8 cellular contexts compared by ENCODE assay signal in the genomic region with DNA sequence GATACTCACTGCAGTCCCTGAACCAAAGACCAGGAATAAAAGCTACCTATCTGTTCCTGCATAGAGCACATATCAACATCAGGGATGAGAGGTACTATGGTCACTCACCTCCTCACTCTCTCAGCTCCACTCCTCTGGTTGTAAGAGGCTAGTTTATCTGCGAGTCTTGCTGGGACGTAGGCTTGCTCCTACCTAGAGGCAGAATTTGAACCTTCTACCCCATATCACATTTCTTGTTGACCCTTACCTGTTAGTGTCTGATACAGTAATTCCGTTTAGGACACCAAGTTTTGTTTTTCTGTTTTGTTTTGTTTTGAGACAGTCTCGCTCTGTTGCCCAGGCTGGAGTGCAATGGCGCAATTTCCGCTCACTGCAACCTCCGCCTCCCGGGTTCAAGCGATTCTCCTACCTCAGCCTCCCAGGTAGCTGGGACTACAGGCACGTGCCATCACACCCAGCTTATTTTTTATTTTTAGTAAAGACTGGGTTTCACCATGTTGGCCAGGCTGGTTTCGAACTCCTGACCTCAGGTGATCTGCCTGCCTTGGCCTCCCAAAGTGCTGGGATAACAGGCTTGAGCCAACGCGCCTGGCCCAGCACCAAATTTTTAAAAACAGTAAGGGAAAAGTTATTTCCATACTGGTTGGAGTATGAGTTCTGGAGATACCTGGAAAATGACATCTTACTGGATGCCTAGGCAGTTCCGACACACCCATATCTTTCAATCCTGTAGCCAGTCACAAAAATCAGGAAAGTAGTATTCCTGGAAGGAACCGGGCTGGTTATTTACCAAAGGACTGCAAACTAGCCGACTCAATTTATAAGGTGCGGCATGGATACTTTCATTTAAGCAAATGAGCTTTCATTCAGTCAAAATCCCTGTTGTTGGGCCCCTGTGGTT. TPM values are rescaled to one million over a fixed set of nuclear protein-coding genes. Genes with fewer than 3 reads are reported as not detected.
A peak's percentile ranks its signal among the peaks of the same experiment; 100 is the strongest.
DNase-seq lines count a peak whose midpoint lies in the region; ATAC-seq, FAIRE-seq and TF ChIP-seq lines count a peak whose summit lies in the region.

No MANE protein-coding gene starts in this region.

- intact Hi-C loops in adrenal gland (cut with DNase I) (no loop called here), HepG2 (cut with micrococcal nuclease; ENCODE audit: unreplicated experiment) (no loop called here)

- H3K4me1 ChIP-seq in adrenal gland (replicated peaks in 1 of 2) (peaks cover 7 to 22% of the 10 kb centered on the region in 2 donors), HepG2 (ENCODE audit: insufficient read depth, low read length) (peaks cover 9% of the 10 kb centered on the region; the same call in 1 of the 2 replicates), thoracic aorta (ENCODE audit: control insufficient read depth in 1 of 2, low read depth in 2 of 2) (peaks cover 0 to 3% of the 10 kb centered on the region in 2 donors)

- H3K79me2 ChIP-seq in HepG2 (ENCODE audit: insufficient read depth, low read length) = no peaks in the 10 kb centered on the region

- H3K9me3 ChIP-seq in adrenal gland (replicated peaks in 1 of 3) (no peaks in the 10 kb centered on the region), HepG2 (ENCODE audit: low read length) (no peaks in the 10 kb centered on the region), thoracic aorta (no peaks in the 10 kb centered on the region)

- H3K27ac ChIP-seq in adrenal gland = peak overlapping the region; percentile 76 to 95 (median 91)
- H3K27ac ChIP-seq in HepG2 (ENCODE audit: extremely low read length, insufficient read depth, low read length) = no peak overlapping the region
- peak overlapping the region; percentile 51 to 54 for H3K27ac ChIP-seq in thoracic aorta

- peak; percentile 44 for DNase-seq in activated CD8-positive, alpha-beta memory T cell treated with anti-CD3 and anti-CD28 coated beads, Interleukin-2, amount 10 ng/mL, durations not matched to agents 7 days and 5 days
- no peak for DNase-seq in activated CD8-positive, alpha-beta memory T cell treated with anti-CD3 and anti-CD28 coated beads for 24 hours
- DNase-seq in adrenal gland (no peak), HepG2 (ENCODE audit: low spot score) (no peak), thoracic aorta (ENCODE audit: low spot score) (no peak)

- in situ Hi-C loops in HepG2 (cut with HindIII; ENCODE audit: extremely low pct_ligation_motif_present, low pct_unique_long_range_greater_than_20kb) = no loop called here

- no peak for FAIRE-seq in HepG2 (lab: Jason Lieb, UNC)

- peak overlapping the region; percentile 99 for H3K27ac Mint-ChIP-seq in activated CD8-positive, alpha-beta memory T cell treated with anti-CD3 and anti-CD28 coated beads, Interleukin-2, amount 10 ng/mL, durations not matched to agents 7 days and 5 days

- no peaks in the 10 kb centered on the region for H4K20me1 ChIP-seq in HepG2 (ENCODE audit: insufficient read depth, low read length)

- no peak overlapping the region for H3K9ac ChIP-seq in HepG2 (ENCODE audit: insufficient read depth, low read depth, low read length)

- ATAC-seq in activated CD8-positive, alpha-beta memory T cell treated with anti-CD3 and anti-CD28 coated beads, Interleukin-2, amount 10 ng/mL, durations not matched to agents 7 days and 5 days = no peak
- ATAC-seq in HepG2 (no peak; the same call in 2 of the 3 replicates), thoracic aorta (ENCODE audit: insufficient number of reproducible peaks, low FRiP score, low read depth) (no peak), GM18868 (IDR thresholded peaks at IDR 0.05; ENCODE audit: unreplicated experiment) (no peak), GM21526 (IDR thresholded peaks at IDR 0.05; ENCODE audit: low FRiP score, unreplicated experiment) (no peak), GM19395 (IDR thresholded peaks at IDR 0.05; ENCODE audit: unreplicated experiment) (no peak)

- WGBS in adrenal gland, 4 donors = 54 to 60% (median 58%) methylated on average over 16 to 17 of the region's 17 CpGs
- WGBS in HepG2 (ENCODE audit: low lambda C conversion rate) = 73% methylated on average over 17 of the region's 17 CpGs

- TF ChIP-seq CTCF in adrenal gland (IDR thresholded peaks at IDR 0.05) = no peak
- TF ChIP-seq CTCF in HepG2 (CRISPR knock-in tag; IDR thresholded peaks at IDR 0.05) = no peak
- no peak for TF ChIP-seq CTCF in thoracic aorta (IDR thresholded peaks at IDR 0.05)

- no peak for TF ChIP-seq RAD21 in HepG2 (CRISPR knock-in tag; IDR thresholded peaks at IDR 0.05)

- peak overlapping the region in 3 of 4 donors; percentile 51 to 73 (median 72) for H3K4me3 ChIP-seq in adrenal gland
- H3K4me3 ChIP-seq in HepG2 (replicated peaks in 1 of 3; ENCODE audit: insufficient read depth in 1 of 3, low read depth in 2 of 3, low read length in 3 of 3) = peak overlapping the region; percentile 43 to 74 (median 58); a peak in 5 of 6 replicates
- peak overlapping the region; percentile 87 for H3K4me3 ChIP-seq in thoracic aorta

- no peaks in the 10 kb centered on the region for H3K36me3 ChIP-seq in adrenal gland (replicated peaks in 1 of 2)
- H3K36me3 ChIP-seq in HepG2 (replicated peaks in 1 of 2; ENCODE audit: control insufficient read depth in 1 of 2, insufficient read depth in 2 of 2, low read length in 2 of 2) = no peaks in the 10 kb centered on the region
- H3K36me3 ChIP-seq in thoracic aorta = no peaks in the 10 kb centered on the region

- peaks cover 36% of the 10 kb centered on the region for H3K36me3 Mint-ChIP-seq in activated CD8-positive, alpha-beta memory T cell treated with anti-CD3 and anti-CD28 coated beads, Interleukin-2, amount 10 ng/mL, durations not matched to agents 7 days and 5 days

- H2AFZ ChIP-seq in HepG2 (ENCODE audit: low read length) = no peak overlapping the region

- TF ChIP-seq POLR2A in adrenal gland (IDR thresholded peaks at IDR 0.05) (no peak), HepG2 (IDR thresholded peaks at IDR 0.05; ENCODE audit: insufficient read depth in 1 of 2, low read depth in 2 of 2, low read length in 2 of 2) (no peak)

- no TSS peak for BruUV-seq in HepG2 (replicated peaks; lab: Mats Ljungman, UMichigan)

- CTCF ChIA-PET in activated CD8-positive, alpha-beta memory T cell treated with anti-CD3 and anti-CD28 coated beads, Interleukin-2, amount 10 ng/mL, durations not matched to agents 7 days and 5 days (lab: Charles Lee) = interaction anchor here (0.8 to 3.2 kb wide), 9 partner anchors 20 to 105 kb away, joined by 3 to 15 read pairs (median 6); a partner anchor contains a TSS
- CTCF ChIA-PET in HepG2 (lab: Yijun Ruan, JAX; ENCODE audit: low intra/inter-chr PET ratio, low total read pairs) = no interaction called here

- TF ChIP-seq EP300 in HepG2 (IDR thresholded peaks at IDR 0.05; ENCODE audit: low read depth in 2 of 2, low read length in 2 of 2) (no peak), HepG2 (CRISPR knock-in tag; IDR thresholded peaks at IDR 0.05; ENCODE audit: borderline replicate concordance) (no peak)

- H3K27me3 ChIP-seq in adrenal gland (no peaks in the 10 kb centered on the region), HepG2 (ENCODE audit: control insufficient read depth in 1 of 2, insufficient read depth in 2 of 2, low read length in 2 of 2) (peaks cover 2 to 26% of the 10 kb centered on the region in 2 experiments), thoracic aorta (replicated peaks; ENCODE audit: insufficient read depth) (no peaks in the 10 kb centered on the region)

- no peaks in the 10 kb centered on the region for H3K9me3 Mint-ChIP-seq in activated CD8-positive, alpha-beta memory T cell treated with anti-CD3 and anti-CD28 coated beads, Interleukin-2, amount 10 ng/mL, durations not matched to agents 7 days and 5 days (ENCODE audit: low read depth)

- H3K4me3 Mint-ChIP-seq in activated CD8-positive, alpha-beta memory T cell treated with anti-CD3 and anti-CD28 coated beads, Interleukin-2, amount 10 ng/mL, durations not matched to agents 7 days and 5 days = peak overlapping the region; percentile 97

- H3K4me1 Mint-ChIP-seq in activated CD8-positive, alpha-beta memory T cell treated with anti-CD3 and anti-CD28 coated beads, Interleukin-2, amount 10 ng/mL, durations not matched to agents 7 days and 5 days = peaks cover 52% of the 10 kb centered on the region

- H3K27me3 Mint-ChIP-seq in activated CD8-positive, alpha-beta memory T cell treated with anti-CD3 and anti-CD28 coated beads, Interleukin-2, amount 10 ng/mL, durations not matched to agents 7 days and 5 days = no peaks in the 10 kb centered on the region

- POLR2A ChIA-PET in HepG2 (lab: Yijun Ruan, JAX) = interaction anchor here (0.6 kb wide), 1 partner anchor 33 kb away, joined by 3 read pairs; no protein-coding TSS in a partner anchor

- H3K4me2 ChIP-seq in HepG2 (ENCODE audit: low read depth, low read length) = peak overlapping the region; percentile 88

RNA-seq across cellular contexts. Expression of a gene that starts 0.8 kb away (rescaled TPM):
- total RNA-seq in activated CD8-positive, alpha-beta memory T cell treated with anti-CD3 and anti-CD28 coated beads, Interleukin-2, amount 10 ng/mL, durations not matched to agents 7 days and 5 days = 100 to 1,000 TPM in 1 of 2 experiments, 10 to 100 TPM in 1; 71.3 to 150 TPM
- total RNA-seq in adrenal gland (10 to 100 TPM in 6 of 8 donors, 1 to 10 TPM in 2; 7.1 to 36.3 (median 12.0) TPM), HepG2 (2016; rRNA removed; fragmentation: Illumina TruSeq; extraction: Trizol) (not detected in 2 replicates), thoracic aorta (1 to 10 TPM; 4.0 to 7.9 TPM)
- polyA plus RNA-seq in adrenal gland (10 to 100 TPM in 1 of 3 donors, 1 to 10 TPM in 2; 6.8 to 12.4 (median 8.5) TPM), HepG2 (2011; rRNA removed) (0.03 TPM in 1 of 2 replicates, not detected in the other)
- total RNA-seq in HepG2 (2016; cell fraction: cytosol; rRNA removed; fragmentation: Illumina TruSeq; extraction: Trizol; ENCODE audit: low read depth) = not detected in 2 replicates
- total RNA-seq in HepG2 (2016; cell fraction: insoluble cytoplasmic fraction; rRNA removed; fragmentation: Illumina TruSeq; extraction: Trizol) = not detected in 2 replicates
- not detected in 2 replicates for total RNA-seq in HepG2 (2016; cell fraction: membrane; rRNA removed; fragmentation: Illumina TruSeq; extraction: Trizol)
- total RNA-seq in HepG2 (2016; cell fraction: nucleus; rRNA removed; fragmentation: Illumina TruSeq; extraction: Trizol) = not detected in 2 replicates
- not detected in 2 replicates for polyA plus RNA-seq in HepG2 (2011; cell fraction: cytosol; rRNA removed)
- polyA plus RNA-seq in HepG2 (2011; cell fraction: nucleus; rRNA removed) = not detected in 2 replicates
- not detected in 2 replicates for polyA plus RNA-seq in HepG2 (2012)
- not detected in 2 replicates for polyA plus RNA-seq in HepG2 (2016; cell fraction: cytosol; fragmentation: Illumina TruSeq; extraction: Trizol; ENCODE audit: low read depth)
- not detected in 2 replicates for polyA plus RNA-seq in HepG2 (2016; cell fraction: insoluble cytoplasmic fraction; fragmentation: Illumina TruSeq; extraction: Trizol; ENCODE audit: low read depth)
- polyA plus RNA-seq in HepG2 (2016; cell fraction: membrane; fragmentation: Illumina TruSeq; extraction: Trizol; ENCODE audit: low read depth) = not detected in 2 replicates
- not detected in 2 replicates for polyA plus RNA-seq in HepG2 (2016; cell fraction: nucleus; fragmentation: Illumina TruSeq; extraction: Trizol; ENCODE audit: insufficient read depth, low read depth)
- not detected in 2 replicates for polyA minus RNA-seq in HepG2 (2011; rRNA and poly(A)+ RNA removed; ENCODE audit: low replicate concordance)
- not detected in 2 replicates for polyA minus RNA-seq in HepG2 (2011; cell fraction: cytosol; rRNA and poly(A)+ RNA removed)
- not detected in 2 replicates for polyA minus RNA-seq in HepG2 (2011; cell fraction: nucleus; rRNA and poly(A)+ RNA removed)

RNA-seq across cellular contexts. Expression of a gene that starts 32.1 kb away (rescaled TPM):
- total RNA-seq in activated CD8-positive, alpha-beta memory T cell treated with anti-CD3 and anti-CD28 coated beads, Interleukin-2, amount 10 ng/mL, durations not matched to agents 7 days and 5 days = 10 to 100 TPM; 14.4 to 14.8 TPM
- 10 to 100 TPM; 10.0 to 33.5 (median 16.8) TPM for total RNA-seq in adrenal gland
- polyA plus RNA-seq in adrenal gland = 10 to 100 TPM; 13.5 to 23.1 (median 21.4) TPM
- total RNA-seq in HepG2 (2016; rRNA removed; fragmentation: Illumina TruSeq; extraction: Trizol) = 21.5 and 23.0 TPM in 2 replicates
- total RNA-seq in HepG2 (2016; cell fraction: cytosol; rRNA removed; fragmentation: Illumina TruSeq; extraction: Trizol; ENCODE audit: low read depth) = 12.1 and 13.1 TPM in 2 replicates
- total RNA-seq in HepG2 (2016; cell fraction: insoluble cytoplasmic fraction; rRNA removed; fragmentation: Illumina TruSeq; extraction: Trizol) = 19.6 and 23.8 TPM in 2 replicates
- total RNA-seq in HepG2 (2016; cell fraction: membrane; rRNA removed; fragmentation: Illumina TruSeq; extraction: Trizol) = 10.2 and 13.9 TPM in 2 replicates
- total RNA-seq in HepG2 (2016; cell fraction: nucleus; rRNA removed; fragmentation: Illumina TruSeq; extraction: Trizol) = 16.2 and 16.9 TPM in 2 replicates
- 27.2 and 31.9 TPM in 2 replicates for polyA plus RNA-seq in HepG2 (2011; rRNA removed)
- 23.4 and 24.2 TPM in 2 replicates for polyA plus RNA-seq in HepG2 (2011; cell fraction: cytosol; rRNA removed)
- 6.0 and 7.0 TPM in 2 replicates for polyA plus RNA-seq in HepG2 (2011; cell fraction: nucleus; rRNA removed)
- polyA plus RNA-seq in HepG2 (2012) = 12.1 and 12.9 TPM in 2 replicates
- polyA plus RNA-seq in HepG2 (2016; cell fraction: cytosol; fragmentation: Illumina TruSeq; extraction: Trizol; ENCODE audit: low read depth) = 15.4 and 21.7 TPM in 2 replicates
- polyA plus RNA-seq in HepG2 (2016; cell fraction: insoluble cytoplasmic fraction; fragmentation: Illumina TruSeq; extraction: Trizol; ENCODE audit: low read depth) = 20.3 TPM in 2 replicates
- 9.1 and 11.0 TPM in 2 replicates for polyA plus RNA-seq in HepG2 (2016; cell fraction: membrane; fragmentation: Illumina TruSeq; extraction: Trizol; ENCODE audit: low read depth)
- 22.8 and 24.6 TPM in 2 replicates for polyA plus RNA-seq in HepG2 (2016; cell fraction: nucleus; fragmentation: Illumina TruSeq; extraction: Trizol; ENCODE audit: insufficient read depth, low read depth)
- polyA minus RNA-seq in HepG2 (2011; rRNA and poly(A)+ RNA removed; ENCODE audit: low replicate concordance) = 6.5 and 21.0 TPM in 2 replicates
- 12.3 and 14.1 TPM in 2 replicates for polyA minus RNA-seq in HepG2 (2011; cell fraction: cytosol; rRNA and poly(A)+ RNA removed)
- polyA minus RNA-seq in HepG2 (2011; cell fraction: nucleus; rRNA and poly(A)+ RNA removed) = 17.4 and 18.0 TPM in 2 replicates
- total RNA-seq in thoracic aorta = 10 to 100 TPM in 1 of 2 donors, 1 to 10 TPM in 1; 7.6 to 10.7 TPM
